ENCODE assay signal across 25 cellular contexts in genomic region chr3:141905129-141905528, GRCh38. TPM values are rescaled to one million over a fixed set of nuclear protein-coding genes. Genes with fewer than 3 reads are reported as not detected.
DNase-seq lines count a peak whose midpoint lies in the region; ATAC-seq and TF ChIP-seq lines count a peak whose summit lies in the region.
"Had no signal": no experiment of that assay in that cellular context is flagged by ENCODE, and none has a peak within 500 bp of the region (broad histone marks: within the 10 kb centered on the region; RNA-seq: fewer than 3 reads in every experiment).

No MANE protein-coding gene starts in this region.

- H3K27ac Mint-ChIP-seq in activated naive CD4-positive, alpha-beta T cell treated with anti-CD3 and anti-CD28 coated beads, Interleukin-2, amount 50 U/mL, for 72 hours, result peak overlapping the region in 1 of 2 donors; percentile 87
- peak overlapping the region; percentile 81 for H3K27ac Mint-ChIP-seq in stimulated activated naive CD8-positive, alpha-beta T cell treated with anti-CD3 and anti-CD28 coated beads, Interleukin-15, Interleukin-2, amounts not matched to agents 100 ng/mL and 50 ng/mL, for 24 hours
- H3K27ac Mint-ChIP-seq: activated B cell treated with CpG ODN at 0.5 μM for 24 hours, GM23338, nephron had no signal

- peaks cover 4% of the 10 kb centered on the region for H4K20me1 ChIP-seq in osteoblast (ENCODE audit: insufficient read depth, low read length)

- no peaks in the 10 kb centered on the region for H3K9me3 ChIP-seq in osteoblast (ENCODE audit: low read depth, low read length)
- H3K9me3 ChIP-seq: upper lobe of right lung had no signal

- H3K9me3 Mint-ChIP-seq in activated naive CD4-positive, alpha-beta T cell treated with anti-CD3 and anti-CD28 coated beads, Interleukin-2, amount 50 U/mL, for 72 hours, result peaks cover 0 to 5% of the 10 kb centered on the region in 2 donors
- H3K9me3 Mint-ChIP-seq in stimulated activated naive CD8-positive, alpha-beta T cell treated with anti-CD3 and anti-CD28 coated beads, Interleukin-15, Interleukin-2, amounts not matched to agents 100 ng/mL and 50 ng/mL, for 24 hours, result peaks cover 4% of the 10 kb centered on the region
- H3K9me3 Mint-ChIP-seq: nephron had no signal

- CTCF ChIA-PET in RWPE1 (lab: Yijun Ruan, JAX), result no interaction called here

- peaks cover 8% of the 10 kb centered on the region for H3K36me3 ChIP-seq in osteoblast (ENCODE audit: insufficient read depth, low read length)

- H3K27me3 ChIP-seq in osteoblast (ENCODE audit: insufficient read depth, low read length), result no peaks in the 10 kb centered on the region
- H3K27me3 ChIP-seq: heart left ventricle, upper lobe of right lung had no signal

- H2AFZ ChIP-seq in osteoblast (ENCODE audit: low read length), result no peak overlapping the region
- H2AFZ ChIP-seq: GM23338 had no signal

- TF ChIP-seq CTCF in RWPE1 (conservative IDR thresholded peaks at IDR 0.05; ENCODE audit: low read depth), result no peak
- TF ChIP-seq CTCF in astrocyte of the spinal cord (IDR thresholded peaks at IDR 0.05; ENCODE audit: low read depth, low read length), result no peak
- TF ChIP-seq CTCF in osteoblast (IDR thresholded peaks at IDR 0.05; ENCODE audit: extremely low read depth, low read depth, low read length), result no peak

- DNase-seq in activated naive CD4-positive, alpha-beta T cell treated with anti-CD3 and anti-CD28 coated beads, Interleukin-2, amount 50 U/mL, for 72 hours (ENCODE audit: low spot score in 2 of 2), result no peak
- no peak for DNase-seq in activated naive CD4-positive, alpha-beta T cell (lab: John Stamatoyannopoulos, UW)
- no peak for DNase-seq in RWPE1 (ENCODE audit: low spot score)
- DNase-seq in astrocyte of the spinal cord (ENCODE audit: low read depth, low spot score), result peak; percentile 32
- DNase-seq in HPDE6-E6E7 (ENCODE audit: extremely low spot score), result no peak
- DNase-seq in osteoblast (ENCODE audit: insufficient read length, low spot score, missing footprints), result no peak
- no peak for DNase-seq in substantia nigra (lab: John Stamatoyannopoulos, UW)
- DNase-seq: activated B cell treated with CpG ODN at 0.5 μM for 24 hours; activated effector memory CD4-positive, alpha-beta T cell treated with Interleukin-2 at 50 U/mL for 16 hours; amniotic stem cell; C1 segment of cervical spinal cord; dermis blood vessel endothelial cell; heart left ventricle; KBM-7; midbrain; NCI-H1048; NCI-H187 treated with DMSO at 0.1 percent for 48 hours; posterior cingulate gyrus; T-helper 9 cell; upper lobe of right lung had no signal

- H3K4me3 ChIP-seq in astrocyte of the spinal cord (ENCODE audit: low read depth, low read length) (no peak overlapping the region), osteoblast (ENCODE audit: insufficient read depth, low read length) (no peak overlapping the region)
- H3K4me3 ChIP-seq: GM23338, heart left ventricle, upper lobe of right lung had no signal

- peaks cover 4% of the 10 kb centered on the region for H3K4me1 ChIP-seq in osteoblast (ENCODE audit: insufficient read depth, low read length)
- H3K4me1 ChIP-seq: upper lobe of right lung had no signal

- peak overlapping the region; percentile 44; the same call in 1 of the 2 replicates for H3K27ac ChIP-seq in RWPE1
- no peak overlapping the region for H3K27ac ChIP-seq in osteoblast (ENCODE audit: low read depth, low read length)
- H3K27ac ChIP-seq in substantia nigra (ENCODE audit: low read depth, low read length, poor library complexity, severe bottlenecking), result no peak overlapping the region
- H3K27ac ChIP-seq: heart left ventricle, upper lobe of right lung had no signal

- peaks cover 15 to 49% of the 10 kb centered on the region in 2 donors for H3K36me3 Mint-ChIP-seq in activated naive CD4-positive, alpha-beta T cell treated with anti-CD3 and anti-CD28 coated beads, Interleukin-2, amount 50 U/mL, for 72 hours
- peaks cover 63% of the 10 kb centered on the region for H3K36me3 Mint-ChIP-seq in stimulated activated naive CD8-positive, alpha-beta T cell treated with anti-CD3 and anti-CD28 coated beads, Interleukin-15, Interleukin-2, amounts not matched to agents 100 ng/mL and 50 ng/mL, for 24 hours (ENCODE audit: low read depth)

- H3K4me2 ChIP-seq in osteoblast (ENCODE audit: insufficient read depth, low read length), result no peak overlapping the region
- H3K4me2 ChIP-seq: GM23338 had no signal

- POLR2A ChIA-PET in RWPE1 (lab: Yijun Ruan, JAX; ENCODE audit: low non-redundant PET), result no interaction called here

- peaks cover 34% of the 10 kb centered on the region for H3K79me2 ChIP-seq in osteoblast (ENCODE audit: insufficient read depth, low read length)

- H3K4me1 Mint-ChIP-seq in stimulated activated naive CD8-positive, alpha-beta T cell treated with anti-CD3 and anti-CD28 coated beads, Interleukin-15, Interleukin-2, amounts not matched to agents 100 ng/mL and 50 ng/mL, for 24 hours (ENCODE audit: low read depth), result peaks cover 35% of the 10 kb centered on the region
- H3K4me1 Mint-ChIP-seq: nephron had no signal

- H3K27me3 Mint-ChIP-seq in stimulated activated naive CD8-positive, alpha-beta T cell treated with anti-CD3 and anti-CD28 coated beads, Interleukin-15, Interleukin-2, amounts not matched to agents 100 ng/mL and 50 ng/mL, for 24 hours, result no peaks in the 10 kb centered on the region
- H3K27me3 Mint-ChIP-seq: activated B cell treated with CpG ODN at 0.5 μM for 24 hours had no signal

- no peak overlapping the region for H3K4me3 Mint-ChIP-seq in stimulated activated naive CD8-positive, alpha-beta T cell treated with anti-CD3 and anti-CD28 coated beads, Interleukin-15, Interleukin-2, amounts not matched to agents 100 ng/mL and 50 ng/mL, for 24 hours
- H3K4me3 Mint-ChIP-seq: activated B cell treated with CpG ODN at 0.5 μM for 24 hours, GM23338, nephron had no signal

- ATAC-seq in activated naive CD4-positive, alpha-beta T cell treated with anti-CD3 and anti-CD28 coated beads, Interleukin-2, amount 50 U/mL, for 72 hours, result peak; percentile 9 to 52
- ATAC-seq: GM23338, heart left ventricle, sciatic nerve, SK-N-SH treated with all-trans-retinoic acid at 6 μM for 48 hours, upper lobe of right lung had no signal

- in situ Hi-C loops in astrocyte of the spinal cord (cut with HindIII; ENCODE audit: low sequenced_read_pairs), result no loop called here

RNA-seq across cellular contexts. Expression of gene ATP1B3, which starts 28.7 kb away (rescaled TPM):
- total RNA-seq in activated naive CD4-positive, alpha-beta T cell treated with anti-CD3 and anti-CD28 coated beads, Interleukin-2, amount 50 U/mL, for 72 hours, result 100 to 1,000 TPM; 110 to 156 TPM
- total RNA-seq in osteoblast, result 37.3 and 46.6 TPM in 2 replicates
